In the genomic region with DNA sequence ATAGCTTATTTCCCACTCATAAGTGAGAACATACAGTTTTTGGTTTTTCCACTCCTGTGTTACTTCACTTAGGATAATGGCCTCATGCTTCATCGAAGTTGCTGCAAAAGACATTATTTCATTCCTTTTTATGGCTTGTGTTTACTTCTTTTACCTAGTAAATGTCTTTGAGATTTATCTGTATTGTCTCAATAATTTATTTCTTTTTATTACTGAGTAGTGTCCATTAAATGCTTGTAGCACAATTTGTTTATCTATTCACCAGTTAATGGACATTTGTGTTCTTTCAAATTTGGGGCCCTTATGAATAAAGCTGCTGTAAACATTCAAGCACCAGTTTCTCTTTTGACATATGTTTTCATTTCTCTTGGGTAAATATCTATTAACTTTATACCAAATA, we compare ENCODE assay signal across 19 cellular contexts.
DNase-seq lines count a peak whose midpoint lies in the region; ATAC-seq, FAIRE-seq and TF ChIP-seq lines count a peak whose summit lies in the region.
"Had no signal": no experiment of that assay in that cellular context is flagged by ENCODE, and none has a peak within 500 bp of the region (broad histone marks: within the 10 kb centered on the region; RNA-seq: fewer than 3 reads in every experiment).

No MANE protein-coding gene starts in this region.

- intact Hi-C loops in activated CD4-positive, alpha-beta T cell treated with anti-CD3 and anti-CD28 coated beads, Interleukin-2, amount 10 ng/mL, durations not matched to agents 24 days and 14 days (cut with micrococcal nuclease), result no loop called here

- CTCF ChIA-PET in HEK293T (lab: Yijun Ruan, JAX), result no interaction called here

- peak overlapping the region; percentile 26 for H3K27ac ChIP-seq in muscle layer of colon (ENCODE audit: low read depth, low read length)
- H3K27ac ChIP-seq in endodermal cell (ENCODE audit: low read depth, low read length), result no peak overlapping the region
- H3K27ac ChIP-seq: A549, GM23248 had no signal

- H3K4me3 ChIP-seq in muscle layer of colon (ENCODE audit: low read depth in 1 of 2, low read length in 2 of 2) (no peak overlapping the region), endodermal cell (ENCODE audit: low read length) (no peak overlapping the region)
- H3K4me3 ChIP-seq: A549, GM23248 had no signal

- no peak for TF ChIP-seq CTCF in endodermal cell (conservative IDR thresholded peaks at IDR 0.05)

- POLR2A ChIA-PET in HEK293T (lab: Yijun Ruan, JAX), result no interaction called here

- H3K9ac ChIP-seq in muscle layer of colon (ENCODE audit: low read length) (no peak overlapping the region), endodermal cell (ENCODE audit: extremely low read depth, low read length, poor library complexity, severe bottlenecking) (no peak overlapping the region)
- H3K9ac ChIP-seq: GM23248 had no signal

- H3K27ac Mint-ChIP-seq in activated CD4-positive, alpha-beta T cell treated with anti-CD3 and anti-CD28 coated beads, Interleukin-2, amount 10 ng/mL, durations not matched to agents 24 days and 14 days, result no peak overlapping the region
- H3K27ac Mint-ChIP-seq in endodermal cell, result no peak overlapping the region
- H3K27ac Mint-ChIP-seq: CD14-positive monocyte; CD8-positive, alpha-beta T cell; HFFc6 had no signal

- H3K9me3 ChIP-seq in muscle layer of colon (ENCODE audit: low read length), result no peaks in the 10 kb centered on the region
- no peaks in the 10 kb centered on the region for H3K9me3 ChIP-seq in endodermal cell (ENCODE audit: control insufficient read depth, low read length)
- H3K9me3 ChIP-seq: A549, BE2C, Caco-2 had no signal

- peak; percentile 99 for FAIRE-seq in endometrium (lab: Jason Lieb, UNC)
- FAIRE-seq: A549, GM18507, H54 had no signal

- 85 to 100% methylated on average over 1 of the region's 1 CpG for WGBS in endodermal cell (ENCODE audit: insufficient coverage in 1 of 2, insufficient read length in 1 of 2), 2 experiments

- H3K9me3 Mint-ChIP-seq in activated CD4-positive, alpha-beta T cell treated with anti-CD3 and anti-CD28 coated beads, Interleukin-2, amount 10 ng/mL, durations not matched to agents 24 days and 14 days, result no peaks in the 10 kb centered on the region
- peaks cover 6% of the 10 kb centered on the region for H3K9me3 Mint-ChIP-seq in endodermal cell
- H3K9me3 Mint-ChIP-seq: CD14-positive monocyte; CD8-positive, alpha-beta T cell; HFFc6 had no signal

- no peak for DNase-seq in HEK293T (ENCODE audit: extremely low spot score)
- DNase-seq in activated CD4-positive, alpha-beta T cell treated with anti-CD3 and anti-CD28 coated beads, Interleukin-2, amount 10 ng/mL, durations not matched to agents 24 days and 14 days, result no peak
- DNase-seq in endodermal cell, result no peak
- no peak for DNase-seq in COR-L47 (lab: John Stamatoyannopoulos, UW)
- DNase-seq: BE2C; Caco-2; CD8-positive, alpha-beta T cell; GF-D8; GM23248; HFFc6; IMR-90; KBM-7 had no signal

- H3K4me1 ChIP-seq in muscle layer of colon (ENCODE audit: insufficient read depth, low read length) (peaks cover 5% of the 10 kb centered on the region), endodermal cell (ENCODE audit: control insufficient read depth, insufficient read depth, low read length) (no peaks in the 10 kb centered on the region)

- H3K27me3 Mint-ChIP-seq in activated CD4-positive, alpha-beta T cell treated with anti-CD3 and anti-CD28 coated beads, Interleukin-2, amount 10 ng/mL, durations not matched to agents 24 days and 14 days, result no peaks in the 10 kb centered on the region
- H3K27me3 Mint-ChIP-seq in endodermal cell (ENCODE audit: insufficient read depth), result no peaks in the 10 kb centered on the region

- H3K36me3 ChIP-seq in muscle layer of colon (ENCODE audit: insufficient read depth, low read length), result no peaks in the 10 kb centered on the region
- H3K36me3 ChIP-seq in endodermal cell (ENCODE audit: control insufficient read depth, insufficient read depth, low read length), result no peaks in the 10 kb centered on the region
- H3K36me3 ChIP-seq: BE2C had no signal

- no peak overlapping the region for H3K4me3 Mint-ChIP-seq in activated CD4-positive, alpha-beta T cell treated with anti-CD3 and anti-CD28 coated beads, Interleukin-2, amount 10 ng/mL, durations not matched to agents 24 days and 14 days
- no peak overlapping the region for H3K4me3 Mint-ChIP-seq in endodermal cell
- H3K4me3 Mint-ChIP-seq: CD14-positive monocyte; CD8-positive, alpha-beta T cell; HFFc6 had no signal

- H3K4me1 Mint-ChIP-seq in activated CD4-positive, alpha-beta T cell treated with anti-CD3 and anti-CD28 coated beads, Interleukin-2, amount 10 ng/mL, durations not matched to agents 24 days and 14 days, result no peaks in the 10 kb centered on the region
- H3K4me1 Mint-ChIP-seq in endodermal cell, result peaks cover 2% of the 10 kb centered on the region

- H3K36me3 Mint-ChIP-seq in activated CD4-positive, alpha-beta T cell treated with anti-CD3 and anti-CD28 coated beads, Interleukin-2, amount 10 ng/mL, durations not matched to agents 24 days and 14 days (ENCODE audit: low read depth), result no peaks in the 10 kb centered on the region
- peaks cover under 1% of the 10 kb centered on the region for H3K36me3 Mint-ChIP-seq in endodermal cell (ENCODE audit: low read depth)
- H3K36me3 Mint-ChIP-seq: CD14-positive monocyte; CD8-positive, alpha-beta T cell had no signal

- ATAC-seq in HG02642 (IDR thresholded peaks at IDR 0.05; ENCODE audit: poor library complexity, unreplicated experiment), result no peak
- ATAC-seq: A549; CD8-positive, alpha-beta T cell had no signal

- no peaks in the 10 kb centered on the region for H3K27me3 ChIP-seq in muscle layer of colon (ENCODE audit: control insufficient read depth in 1 of 2, insufficient read depth in 2 of 2, low read length in 2 of 2)
- no peaks in the 10 kb centered on the region for H3K27me3 ChIP-seq in endodermal cell (ENCODE audit: control insufficient read depth, insufficient read depth, low read length, poor library complexity, severe bottlenecking)
- H3K27me3 ChIP-seq: BE2C had no signal

TF ChIP-seq in HEK293T, 16 proteins besides CTCF, POLR2A, EP300 and RAD21:
- TF ChIP-seq, protein P1, sequence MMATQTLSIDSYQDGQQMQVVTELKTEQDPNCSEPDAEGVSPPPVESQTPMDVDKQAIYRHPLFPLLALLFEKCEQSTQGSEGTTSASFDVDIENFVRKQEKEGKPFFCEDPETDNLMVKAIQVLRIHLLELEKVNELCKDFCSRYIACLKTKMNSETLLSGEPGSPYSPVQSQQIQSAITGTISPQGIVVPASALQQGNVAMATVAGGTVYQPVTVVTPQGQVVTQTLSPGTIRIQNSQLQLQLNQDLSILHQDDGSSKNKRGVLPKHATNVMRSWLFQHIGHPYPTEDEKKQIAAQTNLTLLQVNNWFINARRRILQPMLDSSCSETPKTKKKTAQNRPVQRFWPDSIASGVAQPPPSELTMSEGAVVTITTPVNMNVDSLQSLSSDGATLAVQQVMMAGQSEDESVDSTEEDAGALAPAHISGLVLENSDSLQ (IDR thresholded peaks at IDR 0.05), result peak; percentile 90
- TF ChIP-seq FOXK2 (IDR thresholded peaks at IDR 0.05), result no peak
- TF ChIP-seq ELF4 (IDR thresholded peaks at IDR 0.05), result 0 out of 2 replicates have a peak, but pooled peaks have one; percentile 19
- peak; percentile 95 for TF ChIP-seq CTBP1 (IDR thresholded peaks at IDR 0.05; ENCODE audit: borderline replicate concordance)
- TF ChIP-seq LEF1 (IDR thresholded peaks at IDR 0.05; ENCODE audit: borderline replicate concordance), result peak; percentile 82; the same call in 1 of the 2 replicates
- peak; percentile 40; the same call in 1 of the 2 replicates for TF ChIP-seq FOXA1 (IDR thresholded peaks at IDR 0.05)
- no peak for TF ChIP-seq NFRKB (IDR thresholded peaks at IDR 0.05)
- TF ChIP-seq HDGF (IDR thresholded peaks at IDR 0.05; ENCODE audit: borderline replicate concordance), result no peak
- TF ChIP-seq ARNT (IDR thresholded peaks at IDR 0.05), result peak; percentile 59; the same call in 1 of the 2 replicates
- peak; percentile 24; the same call in 1 of the 2 replicates for TF ChIP-seq L3MBTL2 (conservative IDR thresholded peaks at IDR 0.05)
- TF ChIP-seq SUZ12 (IDR thresholded peaks at IDR 0.05), result no peak
- TF ChIP-seq TARDBP (IDR thresholded peaks at IDR 0.05), result no peak; the same call in 1 of the 2 replicates
- TF ChIP-seq BHLHE40 (IDR thresholded peaks at IDR 0.05; ENCODE audit: borderline replicate concordance), result no peak
- no peak for TF ChIP-seq SP1 (IDR thresholded peaks at IDR 0.05)
- peak; percentile 84 for TF ChIP-seq ZNF384 (IDR thresholded peaks at IDR 0.05)
- TF ChIP-seq FOXM1 (IDR thresholded peaks at IDR 0.05; ENCODE audit: borderline replicate concordance), result no peak
